In the genomic region with DNA sequence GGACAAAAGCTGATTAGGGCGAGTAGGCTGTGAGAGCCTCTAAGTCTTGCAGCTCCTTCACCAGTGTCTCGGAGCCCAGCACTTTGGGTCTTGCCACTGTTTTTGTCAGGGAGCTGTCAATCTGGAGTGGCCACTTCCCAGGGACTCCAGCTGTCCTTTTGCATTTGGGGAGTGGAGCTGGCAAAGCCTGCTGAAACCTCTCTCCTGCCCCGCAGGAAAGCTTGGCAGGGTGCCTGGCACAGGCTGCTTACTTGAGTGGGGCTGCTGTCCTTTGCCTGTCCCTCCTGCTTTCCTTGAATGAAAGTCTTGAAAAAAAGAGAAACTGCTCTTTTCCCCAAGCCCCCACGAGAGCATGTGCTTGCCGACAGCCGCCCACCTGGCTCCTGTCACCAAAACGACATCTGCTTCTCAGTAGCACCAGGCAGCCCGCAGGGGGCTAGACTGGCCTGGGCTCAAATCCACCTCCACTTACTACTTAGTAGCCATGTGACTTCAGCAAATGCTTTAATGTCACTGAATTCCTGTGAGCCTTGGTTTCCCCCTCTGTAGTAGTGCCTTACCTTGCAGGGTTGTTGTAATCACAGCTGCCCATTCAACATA, we compare ENCODE assay signal across 10 cellular contexts. TPM values are rescaled to one million over a fixed set of nuclear protein-coding genes. Genes with fewer than 3 reads are reported as not detected.
A peak's percentile ranks its signal among the peaks of the same experiment; 100 is the strongest.
DNase-seq lines count a peak whose midpoint lies in the region; ATAC-seq, FAIRE-seq and TF ChIP-seq lines count a peak whose summit lies in the region.
"Had no signal": no experiment of that assay in that cellular context is flagged by ENCODE, and none has a peak within 500 bp of the region (broad histone marks: within the 10 kb centered on the region; RNA-seq: fewer than 3 reads in every experiment).

No MANE protein-coding gene starts in this region.

- H2AFZ ChIP-seq in endothelial cell of umbilical vein (ENCODE audit: low read depth, low read length) (no peak overlapping the region), PC-9 (no peak overlapping the region)

- ATAC-seq in GM18870 (IDR thresholded peaks at IDR 0.05; ENCODE audit: unreplicated experiment) = no peak

- dilution Hi-C loops in endothelial cell of umbilical vein (cut with MboI; ENCODE audit: extremely low pct_ligation_motif_present, low sequenced_read_pairs) = no loop called here

- DNase-seq in DMS 273 (lab: John Stamatoyannopoulos, UW; ENCODE audit: unreplicated experiment) = peak; percentile 96
- DNase-seq in NCI-H345 treated with DMSO at 0.1 percent for 48 hours (lab: John Stamatoyannopoulos, UW; ENCODE audit: unreplicated experiment) = peak; percentile 75
- peak; percentile 27 for DNase-seq in endothelial cell of umbilical vein (ENCODE audit: low read depth, low spot score)
- DNase-seq in myocyte (ENCODE audit: low read depth) = peak; percentile 93
- no peak for DNase-seq in stimulated activated CD4-positive, alpha-beta T cell treated with anti-CD3 and anti-CD28 coated beads, Interleukin-15, amount 100 ng/mL, for 24 hours
- no peak for DNase-seq in PC-9
- DNase-seq in ecto neural progenitor cell (ENCODE audit: low spot score) = no peak
- DNase-seq: Caco-2 had no signal

- H3K9me2 ChIP-seq in PC-9 (ENCODE audit: insufficient read depth) = no peaks in the 10 kb centered on the region

- TF ChIP-seq CTCF in endothelial cell of umbilical vein (IDR thresholded peaks at IDR 0.05; ENCODE audit: extremely low read depth in 1 of 2, insufficient read depth in 1 of 2, low read depth in 1 of 2, low read length in 2 of 2) (no peak), PC-9 (conservative IDR thresholded peaks at IDR 0.05) (no peak)

- H3K4me3 ChIP-seq in endothelial cell of umbilical vein (replicated peaks in 1 of 3; ENCODE audit: insufficient read depth in 1 of 3, low read depth in 1 of 3, low read length in 3 of 3) (no peak overlapping the region), PC-9 (no peak overlapping the region)

- H3K9me3 ChIP-seq in endothelial cell of umbilical vein (replicated peaks; ENCODE audit: control insufficient read depth, insufficient read depth, low read length) = no peaks in the 10 kb centered on the region
- H3K9me3 ChIP-seq in PC-9 (ENCODE audit: insufficient read depth, low read depth) = no peaks in the 10 kb centered on the region
- H3K9me3 ChIP-seq: Caco-2 had no signal

- CTCF ChIA-PET in endothelial cell of umbilical vein (lab: Charles Lee) = interaction anchor here (0.6 to 3.8 kb wide), 5 partner anchors 8 to 84 kb away, joined by 3 to 18 read pairs (median 4); no protein-coding TSS in a partner anchor
- CTCF ChIA-PET in PC-9 (lab: Charles Lee) = no interaction called here

- H3K9me1 ChIP-seq in endothelial cell of umbilical vein (replicated peaks; ENCODE audit: control insufficient read depth, extremely low read depth, insufficient read depth, low read length) = no peaks in the 10 kb centered on the region

- H3K36me3 ChIP-seq in endothelial cell of umbilical vein (ENCODE audit: control insufficient read depth in 2 of 2, extremely low read depth in 1 of 2, insufficient read depth in 2 of 2, low read length in 2 of 2) = no peaks in the 10 kb centered on the region
- H3K36me3 ChIP-seq in PC-9 (ENCODE audit: low read depth) = no peaks in the 10 kb centered on the region

- FAIRE-seq in endothelial cell of umbilical vein (lab: Jason Lieb, UNC) = no peak
- FAIRE-seq: bronchial epithelial cell had no signal

- H3K4me1 ChIP-seq in endothelial cell of umbilical vein (ENCODE audit: control insufficient read depth, extremely low read depth, insufficient read depth, low read length) = peaks cover 14% of the 10 kb centered on the region
- peaks cover 4% of the 10 kb centered on the region for H3K4me1 ChIP-seq in PC-9 (replicated peaks; ENCODE audit: insufficient read depth)
- H3K4me1 ChIP-seq: Caco-2 had no signal

- H3K79me2 ChIP-seq in endothelial cell of umbilical vein (ENCODE audit: control insufficient read depth, insufficient read depth, low read length) (peaks cover 75% of the 10 kb centered on the region), PC-9 (ENCODE audit: low read depth) (peaks cover 81% of the 10 kb centered on the region)

- H4K20me1 ChIP-seq in endothelial cell of umbilical vein (replicated peaks; ENCODE audit: control insufficient read depth, extremely low read depth, insufficient read depth, low read length) (no peaks in the 10 kb centered on the region), PC-9 (ENCODE audit: insufficient read depth) (no peaks in the 10 kb centered on the region)

- H3K27me3 ChIP-seq in endothelial cell of umbilical vein (ENCODE audit: control insufficient read depth in 2 of 2, insufficient read depth in 2 of 2, low read length in 2 of 2) (no peaks in the 10 kb centered on the region), PC-9 (ENCODE audit: insufficient read depth, low read depth) (no peaks in the 10 kb centered on the region)

- H3K27ac ChIP-seq in endothelial cell of umbilical vein (ENCODE audit: insufficient read depth, low read depth, low read length) (no peak overlapping the region), PC-9 (no peak overlapping the region)

- peaks cover 2% of the 10 kb centered on the region; the same call in 1 of the 2 replicates for H3F3A ChIP-seq in PC-9 (ENCODE audit: insufficient read depth, low read depth)

- POLR2A ChIA-PET in endothelial cell of umbilical vein (lab: Charles Lee) = no interaction called here
- POLR2A ChIA-PET in PC-9 (lab: Charles Lee; ENCODE audit: unreplicated experiment) = no interaction called here

- no peak for TF ChIP-seq POLR2A in endothelial cell of umbilical vein (IDR thresholded peaks at IDR 0.05; ENCODE audit: low read depth, low read length)

- H3K4me2 ChIP-seq in endothelial cell of umbilical vein (ENCODE audit: insufficient read depth, low read length) = no peak overlapping the region
- H3K4me2 ChIP-seq in PC-9 = no peak overlapping the region

- H3K9ac ChIP-seq in endothelial cell of umbilical vein (replicated peaks; ENCODE audit: extremely low read depth, insufficient read depth, low read length) = no peak overlapping the region

- BruUV-seq in endothelial cell of umbilical vein (replicated peaks; lab: Mats Ljungman, UMichigan) = no TSS peak
- no TSS peak for BruUV-seq in PC-9 (replicated peaks; lab: Mats Ljungman, UMichigan)

- intact Hi-C loops in endothelial cell of umbilical vein (cut with micrococcal nuclease) (no loop called here), PC-9 (cut with micrococcal nuclease; ENCODE audit: unreplicated experiment) (no loop called here)

TF ChIP-seq in endothelial cell of umbilical vein, 7 proteins besides CTCF, POLR2A, EP300 and RAD21:
- no peak for TF ChIP-seq FOS (IDR thresholded peaks at IDR 0.05; ENCODE audit: borderline replicate concordance, insufficient read depth, low read length)
- TF ChIP-seq, protein P1, sequence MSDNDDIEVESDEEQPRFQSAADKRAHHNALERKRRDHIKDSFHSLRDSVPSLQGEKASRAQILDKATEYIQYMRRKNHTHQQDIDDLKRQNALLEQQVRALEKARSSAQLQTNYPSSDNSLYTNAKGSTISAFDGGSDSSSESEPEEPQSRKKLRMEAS (IDR thresholded peaks at IDR 0.05; ENCODE audit: insufficient read depth, insufficient read length) = no peak
- no peak for TF ChIP-seq MYC (IDR thresholded peaks at IDR 0.05; ENCODE audit: low read depth, low read length)
- no peak for TF ChIP-seq GATA2 (IDR thresholded peaks at IDR 0.05; ENCODE audit: insufficient read depth, insufficient read length, low read depth, low read length)
- no peak for TF ChIP-seq JUN (IDR thresholded peaks at IDR 0.05; ENCODE audit: borderline replicate concordance, insufficient read depth, insufficient read length, low read depth)
- no peak for TF ChIP-seq EZH2 (IDR thresholded peaks at IDR 0.05; ENCODE audit: borderline replicate concordance, low read depth, low read length, severe bottlenecking)
- TF ChIP-seq POLR2AphosphoS5 (IDR thresholded peaks at IDR 0.05; ENCODE audit: insufficient read depth, low read depth, low read length) = no peak

RNA-seq across cellular contexts. Expression of a gene that starts 13.7 kb away (rescaled TPM):
- 21.1 and 24.0 TPM in 2 replicates for total RNA-seq in endothelial cell of umbilical vein
- 4.0 and 5.8 TPM in 2 replicates for polyA plus RNA-seq in endothelial cell of umbilical vein
- polyA plus RNA-seq in endothelial cell of umbilical vein (2011; cell fraction: cytosol; rRNA removed) = 9.5 and 9.6 TPM in 2 replicates
- 12.1 and 16.4 TPM in 2 replicates for polyA plus RNA-seq in endothelial cell of umbilical vein (2011; cell fraction: nucleus; rRNA removed)
- 9.7 and 11.1 TPM in 2 replicates for polyA plus RNA-seq in endothelial cell of umbilical vein (2012)
- 17.2 and 18.2 TPM in 2 replicates for polyA minus RNA-seq in endothelial cell of umbilical vein
- 34.0 TPM for polyA minus RNA-seq in endothelial cell of umbilical vein (2011; cell fraction: cytosol; rRNA and poly(A)+ RNA removed)
- 21.1 and 27.3 TPM in 2 replicates for polyA minus RNA-seq in endothelial cell of umbilical vein (2011; cell fraction: nucleus; rRNA and poly(A)+ RNA removed)
- total RNA-seq in myocyte = 29.8 and 50.1 TPM in 2 replicates
- 9.7 TPM for polyA plus RNA-seq in myocyte (2012)
- 24.7 and 24.8 TPM in 2 replicates for total RNA-seq in PC-9 (2021)

Comparison
In these comparisons a context has a peak if more than half of its experiments do, and no peak if none do; other contexts are left out.
1. DNase-seq: peak in DMS 273 (single experiment), NCI-H345 treated with DMSO at 0.1 percent for 48 hours (single experiment), endothelial cell of umbilical vein (single experiment) and myocyte (single experiment); none in stimulated activated CD4-positive, alpha-beta T cell treated with anti-CD3 and anti-CD28 coated beads, Interleukin-15, amount 100 ng/mL, for 24 hours (single experiment), PC-9 (0 of 2) and ecto neural progenitor cell (single experiment).